Comparison of ENCODE assay signal across 21 cellular contexts in genomic region chr20:61929561-61929960, GRCh38.
DNase-seq lines count a peak whose midpoint lies in the region; ATAC-seq, FAIRE-seq and TF ChIP-seq lines count a peak whose summit lies in the region.
"Had no signal": no experiment of that assay in that cellular context is flagged by ENCODE, and none has a peak within 500 bp of the region (broad histone marks: within the 10 kb centered on the region; RNA-seq: fewer than 3 reads in every experiment).

No MANE protein-coding gene starts in this region.

- no peak overlapping the region for H2BK5ac ChIP-seq in H1 (ENCODE audit: low read depth, low read length)

- H3K18ac ChIP-seq in H1 (ENCODE audit: extremely low read depth, low read length): no peak overlapping the region

- H3K27ac ChIP-seq in H1 (ENCODE audit: low read depth, low read length) (no peak overlapping the region), lower lobe of right lung (no peak overlapping the region), spleen (no peak overlapping the region)
- H3K27ac ChIP-seq: C4-2B had no signal

- CTCF ChIA-PET in H1 (lab: Charles Lee; ENCODE audit: partially characterized antibody): no interaction called here
- CTCF ChIA-PET in HEK293T (lab: Yijun Ruan, JAX): no interaction called here

- WGBS in H1 (ENCODE audit: extremely low coverage in 1 of 2, insufficient coverage in 1 of 2, insufficient read length in 1 of 2, insufficient replicate concordance in 2 of 2, low coverage in 1 of 2, low lambda C conversion rate in 2 of 2, missing lambda C conversion rate in 1 of 2), 2 experiments: 93% methylated on average over 12 of the region's 12 CpGs; no CpG with 5 or more reads in 1 of the 2 experiments
- 93 to 97% (median 95%) methylated on average over 10 to 12 of the region's 12 CpGs for WGBS in spleen, 5 donors

- no peaks in the 10 kb centered on the region for H3K79me2 ChIP-seq in H1 (ENCODE audit: control insufficient read depth in 1 of 2, insufficient read depth in 2 of 2, low read length in 2 of 2)

- peaks cover 0 to 3% of the 10 kb centered on the region in 2 experiments for H4K20me1 ChIP-seq in H1 (replicated peaks in 1 of 2; ENCODE audit: control insufficient read depth in 1 of 2, insufficient read depth in 2 of 2, low read length in 2 of 2)

- TF ChIP-seq CTCF in H1 (IDR thresholded peaks at IDR 0.05; ENCODE audit: control extremely low read depth in 1 of 3, insufficient read depth in 1 of 3, low read depth in 1 of 3, low read length in 3 of 3) (no peak), lower lobe of right lung (IDR thresholded peaks at IDR 0.05) (no peak), spleen (IDR thresholded peaks at IDR 0.05 in 8 of 11, conservative IDR thresholded peaks at IDR 0.05 in 3 of 11) (no peak)

- no peak overlapping the region for H4K91ac ChIP-seq in H1 (replicated peaks; ENCODE audit: insufficient read length, low read length)

- H3K36me3 ChIP-seq in H1 (ENCODE audit: control insufficient read depth in 2 of 4, insufficient read depth in 4 of 4, low read length in 3 of 4): no peaks in the 10 kb centered on the region; a peak in 1 of 8 replicates
- H3K36me3 ChIP-seq in lower lobe of right lung: no peaks in the 10 kb centered on the region
- no peaks in the 10 kb centered on the region for H3K36me3 ChIP-seq in spleen
- H3K36me3 ChIP-seq: BE2C had no signal

- no peak overlapping the region for H3K14ac ChIP-seq in H1 (ENCODE audit: insufficient read length)

- H2BK12ac ChIP-seq in H1 (ENCODE audit: low read depth, low read length): no peak overlapping the region

- no peak for TF ChIP-seq POLR2A in H1 (IDR thresholded peaks at IDR 0.05; ENCODE audit: control extremely low read depth in 1 of 2, low read depth in 2 of 2, low read length in 2 of 2)
- no peak for TF ChIP-seq POLR2A in spleen (IDR thresholded peaks at IDR 0.05)

- H4K8ac ChIP-seq in H1 (ENCODE audit: extremely low read depth, insufficient read depth, low read length): peak overlapping the region; percentile 51; the same call in 1 of the 2 replicates

- FAIRE-seq in HTR-8/SVneo (lab: Jason Lieb, UNC) (peak; percentile 93), H1 (lab: Jason Lieb, UNC) (no peak)
- FAIRE-seq: A204.1, D721Med, GM12892 had no signal

- no peak overlapping the region for H3K23ac ChIP-seq in H1 (ENCODE audit: insufficient read length)

- no peak for TF ChIP-seq RAD21 in H1 (IDR thresholded peaks at IDR 0.05 in 1 of 2, conservative IDR thresholded peaks at IDR 0.05 in 1 of 2; ENCODE audit: low read depth in 2 of 2, low read length in 2 of 2)

- TF ChIP-seq EP300 in H1 (IDR thresholded peaks at IDR 0.05; ENCODE audit: borderline replicate concordance in 1 of 2, low read depth in 2 of 2, low read length in 2 of 2): no peak

- no peak overlapping the region for H3K4ac ChIP-seq in H1 (replicated peaks; ENCODE audit: insufficient read length, low read depth, low read length)

- intact Hi-C loops in lower lobe of right lung (cut with DNase I) (no loop called here), spleen (cut with DNase I; ENCODE audit: low total_unique reads) (no loop called here)

- H2BK15ac ChIP-seq in H1 (ENCODE audit: low read length): no peak overlapping the region

- H3K9ac ChIP-seq in H1 (replicated peaks in 1 of 4; ENCODE audit: extremely low read depth in 1 of 4, low read depth in 3 of 4, low read length in 3 of 4): no peak overlapping the region

- H3K4me3 ChIP-seq in H1 (ENCODE audit: extremely low read depth in 1 of 4, insufficient read depth in 2 of 4, low read depth in 3 of 4, low read length in 4 of 4) (no peak overlapping the region), lower lobe of right lung (no peak overlapping the region), spleen (no peak overlapping the region)

- ATAC-seq in lower lobe of right lung (no peak), GM21723 (IDR thresholded peaks at IDR 0.05; ENCODE audit: unreplicated experiment) (no peak)
- ATAC-seq: CD8-positive, alpha-beta T cell had no signal

- no peaks in the 10 kb centered on the region for H3K79me1 ChIP-seq in H1 (ENCODE audit: low read depth, low read length)

- no peak overlapping the region for H4K5ac ChIP-seq in H1 (ENCODE audit: insufficient read length, low read depth, low read length)

- no peaks in the 10 kb centered on the region for H3K23me2 ChIP-seq in H1 (ENCODE audit: low read depth, low read length)

- no peaks in the 10 kb centered on the region; a peak in 1 of 4 replicates for H3K9me3 ChIP-seq in H1 (ENCODE audit: insufficient read depth in 2 of 2, low read depth in 1 of 2, low read length in 1 of 2)
- no peaks in the 10 kb centered on the region for H3K9me3 ChIP-seq in lower lobe of right lung
- H3K9me3 ChIP-seq in spleen: peaks cover 0 to 7% (median 0%) of the 10 kb centered on the region in 8 donors
- H3K9me3 ChIP-seq: BE2C had no signal

- H3K4me1 ChIP-seq in H1 (replicated peaks in 1 of 4; ENCODE audit: control insufficient read depth in 3 of 4, insufficient read depth in 4 of 4, low read length in 3 of 4): peaks cover 0 to 11% (median 3%) of the 10 kb centered on the region in 4 experiments; a peak in 3 of 7 replicates
- H3K4me1 ChIP-seq in lower lobe of right lung: no peaks in the 10 kb centered on the region
- H3K4me1 ChIP-seq in spleen: no peaks in the 10 kb centered on the region
- H3K4me1 ChIP-seq: BE2C had no signal

- no peak for DNase-seq in HTR-8/SVneo (ENCODE audit: insufficient read length, low spot score)
- DNase-seq in H1 (ENCODE audit: low read depth in 1 of 2, low spot score in 2 of 2): no peak
- peak; percentile 28 for DNase-seq in lower lobe of right lung
- DNase-seq in spleen: peak; percentile 64
- DNase-seq in NCI-H226: no peak
- no peak for DNase-seq in HEK293T (ENCODE audit: extremely low spot score)
- DNase-seq: BE2C; CD8-positive, alpha-beta T cell; COR-L47; DMS153; DMS79 treated with DMSO at 0.1 percent for 48 hours; EL; GDM1; HCEC 1CT; IMR-90; KBM-7 had no signal

- H3K27me3 ChIP-seq in H1 (replicated peaks in 1 of 4; ENCODE audit: control insufficient read depth in 3 of 4, extremely low read depth in 1 of 4, insufficient read depth in 3 of 4, low read length in 3 of 4): peaks cover 0 to 2% (median 0%) of the 10 kb centered on the region in 4 experiments; a peak in 1 of 7 replicates
- peaks cover 6% of the 10 kb centered on the region for H3K27me3 ChIP-seq in lower lobe of right lung (ENCODE audit: low read depth)
- H3K27me3 ChIP-seq in spleen (replicated peaks in 1 of 7): peaks cover 0 to 14% (median 0%) of the 10 kb centered on the region in 7 donors
- H3K27me3 ChIP-seq: BE2C had no signal

- H3K4me2 ChIP-seq in H1 (ENCODE audit: insufficient read depth in 1 of 2, low read depth in 2 of 2, low read length in 2 of 2): no peak overlapping the region

- H2AK5ac ChIP-seq in H1 (ENCODE audit: low read depth, low read length): 0 out of 2 replicates have a peak overlapping the region, but pooled peaks have one; percentile 75

- H2AFZ ChIP-seq in H1 (ENCODE audit: low read length): no peak overlapping the region

- H2BK120ac ChIP-seq in H1 (replicated peaks; ENCODE audit: low read depth, low read length): no peak overlapping the region

- H3K56ac ChIP-seq in H1 (replicated peaks; ENCODE audit: insufficient read length, low read depth, low read length): no peak overlapping the region

- no peak overlapping the region for H2BK20ac ChIP-seq in H1 (ENCODE audit: low read length)

- POLR2A ChIA-PET in H1 (lab: Charles Lee; ENCODE audit: partially characterized antibody) (no interaction called here), HEK293T (lab: Yijun Ruan, JAX) (no interaction called here)

TF ChIP-seq in H1, 55 proteins besides CTCF, POLR2A, EP300 and RAD21 (continues in another document):
- TF ChIP-seq JUN (IDR thresholded peaks at IDR 0.05; ENCODE audit: low read depth, low read length) (no peak), RBBP5 (IDR thresholded peaks at IDR 0.05; ENCODE audit: borderline replicate concordance, low read depth, low read length) (no peak), CBX5 (IDR thresholded peaks at IDR 0.05; ENCODE audit: low read depth, low read length) (no peak), FOSL1 (IDR thresholded peaks at IDR 0.05; ENCODE audit: insufficient read depth, low read depth, low read length) (no peak), ASH2L (IDR thresholded peaks at IDR 0.05; ENCODE audit: low read length) (no peak), SIRT6 (IDR thresholded peaks at IDR 0.05; ENCODE audit: low read length) (no peak), EGR1 (IDR thresholded peaks at IDR 0.05; ENCODE audit: borderline replicate concordance, low read depth, low read length) (no peak), SIN3A (conservative IDR thresholded peaks at IDR 0.05 in 1 of 2, IDR thresholded peaks at IDR 0.05 in 1 of 2; ENCODE audit: low read depth in 1 of 2, low read length in 2 of 2) (no peak), RXRA (IDR thresholded peaks at IDR 0.05; ENCODE audit: insufficient read depth, low read depth, low read length) (no peak), CREB1 (IDR thresholded peaks at IDR 0.05) (no peak), BRCA1 (IDR thresholded peaks at IDR 0.05; ENCODE audit: low read depth, low read length) (no peak), RFX5 (IDR thresholded peaks at IDR 0.05; ENCODE audit: borderline replicate concordance, low read depth, low read length) (no peak), POU5F1 (IDR thresholded peaks at IDR 0.05; ENCODE audit: low read depth, low read length) (no peak), TEAD4 (IDR thresholded peaks at IDR 0.05; ENCODE audit: low read depth, low read length) (no peak)

TF ChIP-seq in HEK293T, 16 proteins besides CTCF, POLR2A, EP300 and RAD21:
- TF ChIP-seq SUZ12 (IDR thresholded peaks at IDR 0.05): no peak
- TF ChIP-seq HDGF (IDR thresholded peaks at IDR 0.05; ENCODE audit: borderline replicate concordance): no peak
- no peak for TF ChIP-seq BHLHE40 (IDR thresholded peaks at IDR 0.05; ENCODE audit: borderline replicate concordance)
- TF ChIP-seq L3MBTL2 (conservative IDR thresholded peaks at IDR 0.05): no peak
- TF ChIP-seq FOXM1 (IDR thresholded peaks at IDR 0.05; ENCODE audit: borderline replicate concordance): no peak
- TF ChIP-seq ARNT (IDR thresholded peaks at IDR 0.05): no peak
- no peak for TF ChIP-seq FOXK2 (IDR thresholded peaks at IDR 0.05)
- no peak for TF ChIP-seq FOXA1 (IDR thresholded peaks at IDR 0.05)
- no peak for TF ChIP-seq CTBP1 (IDR thresholded peaks at IDR 0.05; ENCODE audit: borderline replicate concordance)
- no peak for TF ChIP-seq SP1 (IDR thresholded peaks at IDR 0.05)
- TF ChIP-seq PKNOX1 (IDR thresholded peaks at IDR 0.05): no peak
- TF ChIP-seq TARDBP (IDR thresholded peaks at IDR 0.05): no peak

Comparison
In these comparisons a context has a peak if more than half of its experiments do, and no peak if none do; other contexts are left out.
1. DNase-seq: peak in lower lobe of right lung (single experiment) and spleen (single experiment); none in HTR-8/SVneo (single experiment), H1 (0 of 2), NCI-H226 (single experiment) and HEK293T (single experiment).